1 cellular context compared by ENCODE assay signal in genomic region chr10:102644646-102645387, GRCh38.
TF ChIP-seq lines count a peak whose summit lies in the region.

No MANE protein-coding gene starts in this region.

TF ChIP-seq in K562, 482 proteins besides CTCF, POLR2A, EP300 and RAD21 (continued from another document and continues in another):
- TF ChIP-seq, protein P1, sequence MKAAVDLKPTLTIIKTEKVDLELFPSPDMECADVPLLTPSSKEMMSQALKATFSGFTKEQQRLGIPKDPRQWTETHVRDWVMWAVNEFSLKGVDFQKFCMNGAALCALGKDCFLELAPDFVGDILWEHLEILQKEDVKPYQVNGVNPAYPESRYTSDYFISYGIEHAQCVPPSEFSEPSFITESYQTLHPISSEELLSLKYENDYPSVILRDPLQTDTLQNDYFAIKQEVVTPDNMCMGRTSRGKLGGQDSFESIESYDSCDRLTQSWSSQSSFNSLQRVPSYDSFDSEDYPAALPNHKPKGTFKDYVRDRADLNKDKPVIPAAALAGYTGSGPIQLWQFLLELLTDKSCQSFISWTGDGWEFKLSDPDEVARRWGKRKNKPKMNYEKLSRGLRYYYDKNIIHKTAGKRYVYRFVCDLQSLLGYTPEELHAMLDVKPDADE (conservative IDR thresholded peaks at IDR 0.05; ENCODE audit: control insufficient read depth, low read depth, low read length) = peak; percentile 22; the same call in 1 of the 2 replicates
- TF ChIP-seq CREM (IDR thresholded peaks at IDR 0.05; ENCODE audit: low read depth) (peak; percentile 54; the same call in 1 of the 2 replicates), MBD2 (IDR thresholded peaks at IDR 0.05; ENCODE audit: borderline replicate concordance, low read depth) (no peak), CXXC5 (CRISPR knock-in tag; IDR thresholded peaks at IDR 0.05) (peak; percentile 39), PPARD (CRISPR knock-in tag; IDR thresholded peaks at IDR 0.05) (no peak), KDM1A (IDR thresholded peaks at IDR 0.05) (peak in 1 of 2 experiments; percentile 35; a peak in 1 of 4 replicates), SUPT5H (IDR thresholded peaks at IDR 0.05) (no peak), MBD1 (CRISPR knock-in tag; IDR thresholded peaks at IDR 0.05) (no peak), TAF1 (IDR thresholded peaks at IDR 0.05; ENCODE audit: control insufficient read depth, extremely low read depth, insufficient read depth, low read length, severe bottlenecking) (peak; percentile 23), SMARCE1 (IDR thresholded peaks at IDR 0.05) (no peak), CBFA2T2 (conservative IDR thresholded peaks at IDR 0.05) (no peak), ZBTB7A (IDR thresholded peaks at IDR 0.05; ENCODE audit: borderline replicate concordance, control insufficient read depth, low read depth, low read length) (0 out of 2 replicates have a peak, but pooled peaks have one; percentile 33), CCNT2 (IDR thresholded peaks at IDR 0.05; ENCODE audit: borderline replicate concordance, extremely low read depth, insufficient read length, low read depth, low read length) (peak; percentile 53), BCOR (IDR thresholded peaks at IDR 0.05) (no peak), MEF2A (IDR thresholded peaks at IDR 0.05; ENCODE audit: control insufficient read depth, low read depth, low read length) (no peak), GABPB2 (CRISPR knock-in tag; conservative IDR thresholded peaks at IDR 0.05) (no peak), U2AF1 (optimal IDR thresholded peaks at IDR 0.05; ENCODE audit: low read depth, low read length) (no peak), CBFB (CRISPR knock-in tag; IDR thresholded peaks at IDR 0.05) (0 out of 2 replicates have a peak, but pooled peaks have one; percentile 36), THRB (CRISPR knock-in tag; conservative IDR thresholded peaks at IDR 0.05) (no peak), ZNF398 (CRISPR knock-in tag; IDR thresholded peaks at IDR 0.05) (no peak), E2F6 (IDR thresholded peaks at IDR 0.05; ENCODE audit: borderline replicate concordance in 1 of 2, extremely low read depth in 1 of 2, insufficient read depth in 1 of 2, insufficient read length in 1 of 2, low read depth in 1 of 2, low read length in 1 of 2, poor library complexity in 1 of 2, severe bottlenecking in 1 of 2) (peak; percentile 86 to 92), NCOA4 (IDR thresholded peaks at IDR 0.05; ENCODE audit: partially characterized antibody) (no peak), MYC (IDR thresholded peaks at IDR 0.05; ENCODE audit: low read depth, low read length) (peak; percentile 68), MYC (CRISPR knock-in tag; IDR thresholded peaks at IDR 0.05; ENCODE audit: borderline replicate concordance, low read depth) (no peak), ZBTB9 (CRISPR knock-in tag; IDR thresholded peaks at IDR 0.05) (peak; percentile 22; the same call in 1 of the 2 replicates), ZNF146 (CRISPR knock-in tag; IDR thresholded peaks at IDR 0.05; ENCODE audit: unreplicated experiment) (no peak), HNRNPLL (IDR thresholded peaks at IDR 0.05; ENCODE audit: low read depth, low read length, poor library complexity, severe bottlenecking) (no peak)
- TF ChIP-seq, protein P2, sequence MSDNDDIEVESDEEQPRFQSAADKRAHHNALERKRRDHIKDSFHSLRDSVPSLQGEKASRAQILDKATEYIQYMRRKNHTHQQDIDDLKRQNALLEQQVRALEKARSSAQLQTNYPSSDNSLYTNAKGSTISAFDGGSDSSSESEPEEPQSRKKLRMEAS (CRISPR knock-in tag; IDR thresholded peaks at IDR 0.05) = peak; percentile 95
- TF ChIP-seq, protein P3, sequence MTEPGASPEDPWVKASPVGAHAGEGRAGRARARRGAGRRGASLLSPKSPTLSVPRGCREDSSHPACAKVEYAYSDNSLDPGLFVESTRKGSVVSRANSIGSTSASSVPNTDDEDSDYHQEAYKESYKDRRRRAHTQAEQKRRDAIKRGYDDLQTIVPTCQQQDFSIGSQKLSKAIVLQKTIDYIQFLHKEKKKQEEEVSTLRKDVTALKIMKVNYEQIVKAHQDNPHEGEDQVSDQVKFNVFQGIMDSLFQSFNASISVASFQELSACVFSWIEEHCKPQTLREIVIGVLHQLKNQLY (CRISPR knock-in tag; conservative IDR thresholded peaks at IDR 0.05) = no peak
- TF ChIP-seq, protein P4, sequence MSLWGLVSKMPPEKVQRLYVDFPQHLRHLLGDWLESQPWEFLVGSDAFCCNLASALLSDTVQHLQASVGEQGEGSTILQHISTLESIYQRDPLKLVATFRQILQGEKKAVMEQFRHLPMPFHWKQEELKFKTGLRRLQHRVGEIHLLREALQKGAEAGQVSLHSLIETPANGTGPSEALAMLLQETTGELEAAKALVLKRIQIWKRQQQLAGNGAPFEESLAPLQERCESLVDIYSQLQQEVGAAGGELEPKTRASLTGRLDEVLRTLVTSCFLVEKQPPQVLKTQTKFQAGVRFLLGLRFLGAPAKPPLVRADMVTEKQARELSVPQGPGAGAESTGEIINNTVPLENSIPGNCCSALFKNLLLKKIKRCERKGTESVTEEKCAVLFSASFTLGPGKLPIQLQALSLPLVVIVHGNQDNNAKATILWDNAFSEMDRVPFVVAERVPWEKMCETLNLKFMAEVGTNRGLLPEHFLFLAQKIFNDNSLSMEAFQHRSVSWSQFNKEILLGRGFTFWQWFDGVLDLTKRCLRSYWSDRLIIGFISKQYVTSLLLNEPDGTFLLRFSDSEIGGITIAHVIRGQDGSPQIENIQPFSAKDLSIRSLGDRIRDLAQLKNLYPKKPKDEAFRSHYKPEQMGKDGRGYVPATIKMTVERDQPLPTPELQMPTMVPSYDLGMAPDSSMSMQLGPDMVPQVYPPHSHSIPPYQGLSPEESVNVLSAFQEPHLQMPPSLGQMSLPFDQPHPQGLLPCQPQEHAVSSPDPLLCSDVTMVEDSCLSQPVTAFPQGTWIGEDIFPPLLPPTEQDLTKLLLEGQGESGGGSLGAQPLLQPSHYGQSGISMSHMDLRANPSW (CRISPR knock-in tag; IDR thresholded peaks at IDR 0.05) = no peak
- TF ChIP-seq, protein P5, sequence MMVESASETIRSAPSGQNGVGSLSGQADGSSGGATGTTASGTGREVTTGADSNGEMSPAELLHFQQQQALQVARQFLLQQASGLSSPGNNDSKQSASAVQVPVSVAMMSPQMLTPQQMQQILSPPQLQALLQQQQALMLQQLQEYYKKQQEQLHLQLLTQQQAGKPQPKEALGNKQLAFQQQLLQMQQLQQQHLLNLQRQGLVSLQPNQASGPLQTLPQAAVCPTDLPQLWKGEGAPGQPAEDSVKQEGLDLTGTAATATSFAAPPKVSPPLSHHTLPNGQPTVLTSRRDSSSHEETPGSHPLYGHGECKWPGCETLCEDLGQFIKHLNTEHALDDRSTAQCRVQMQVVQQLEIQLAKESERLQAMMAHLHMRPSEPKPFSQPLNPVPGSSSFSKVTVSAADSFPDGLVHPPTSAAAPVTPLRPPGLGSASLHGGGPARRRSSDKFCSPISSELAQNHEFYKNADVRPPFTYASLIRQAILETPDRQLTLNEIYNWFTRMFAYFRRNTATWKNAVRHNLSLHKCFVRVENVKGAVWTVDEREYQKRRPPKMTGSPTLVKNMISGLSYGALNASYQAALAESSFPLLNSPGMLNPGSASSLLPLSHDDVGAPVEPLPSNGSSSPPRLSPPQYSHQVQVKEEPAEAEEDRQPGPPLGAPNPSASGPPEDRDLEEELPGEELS (CRISPR knock-in tag; IDR thresholded peaks at IDR 0.05; ENCODE audit: borderline replicate concordance) = 0 out of 2 replicates have a peak, but pooled peaks have one; percentile 47
- TF ChIP-seq, protein P6, sequence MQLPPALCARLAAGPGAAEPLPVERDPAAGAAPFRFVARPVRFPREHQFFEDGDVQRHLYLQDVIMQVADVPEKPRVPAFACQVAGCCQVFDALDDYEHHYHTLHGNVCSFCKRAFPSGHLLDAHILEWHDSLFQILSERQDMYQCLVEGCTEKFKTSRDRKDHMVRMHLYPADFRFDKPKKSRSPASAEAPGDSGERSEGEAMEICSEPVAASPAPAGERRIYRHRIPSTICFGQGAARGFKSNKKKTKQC (CRISPR knock-in tag; IDR thresholded peaks at IDR 0.05) = no peak
